In genomic region chr2:54725343-54726099, GRCh38 we compare ENCODE assay signal across 7 cellular contexts. TPM values are rescaled to one million over a fixed set of nuclear protein-coding genes. Genes with fewer than 3 reads are reported as not detected.
DNase-seq lines count a peak whose midpoint lies in the region; ATAC-seq and TF ChIP-seq lines count a peak whose summit lies in the region.

No MANE protein-coding gene starts in this region.

- no peak for ATAC-seq in HG03139 (IDR thresholded peaks at IDR 0.05; ENCODE audit: unreplicated experiment)

- no peak overlapping the region for H4K91ac ChIP-seq in neuronal stem cell (ENCODE audit: low read depth, low read length, poor library complexity)

- no peaks in the 10 kb centered on the region for H3K9me3 ChIP-seq in CD8-positive, alpha-beta memory T cell (ENCODE audit: low read length)
- no peaks in the 10 kb centered on the region for H3K9me3 ChIP-seq in neuronal stem cell (replicated peaks in 1 of 2; ENCODE audit: control insufficient read depth in 2 of 2, insufficient read depth in 1 of 2, low read depth in 1 of 2, low read length in 2 of 2)

- H2AFZ ChIP-seq in neuronal stem cell (ENCODE audit: low read length) = peak overlapping the region; percentile 98

- H3K36me3 ChIP-seq in CD8-positive, alpha-beta memory T cell (ENCODE audit: insufficient read depth, low read length) = no peaks in the 10 kb centered on the region
- H3K36me3 ChIP-seq in neuronal stem cell (replicated peaks in 1 of 2; ENCODE audit: control insufficient read depth in 2 of 2, insufficient read depth in 2 of 2, low read length in 2 of 2) = no peaks in the 10 kb centered on the region

- no peak overlapping the region for H2BK12ac ChIP-seq in neuronal stem cell (ENCODE audit: low read length)

- H3K4me1 ChIP-seq in CD8-positive, alpha-beta memory T cell (ENCODE audit: insufficient read depth, low read length) = peaks cover 13% of the 10 kb centered on the region
- H3K4me1 ChIP-seq in neuronal stem cell (ENCODE audit: control insufficient read depth in 2 of 2, insufficient read depth in 1 of 2, low read depth in 1 of 2, low read length in 2 of 2) = peaks cover 2 to 8% of the 10 kb centered on the region in 2 donors

- H2BK5ac ChIP-seq in neuronal stem cell (ENCODE audit: low read length) = no peak overlapping the region

- H3K23ac ChIP-seq in neuronal stem cell (ENCODE audit: low read depth, low read length, poor library complexity) = no peak overlapping the region

- no peak overlapping the region for H3K9ac ChIP-seq in neuronal stem cell (ENCODE audit: low read depth, low read length, poor library complexity)

- H3K27me3 Mint-ChIP-seq in CD8-positive, alpha-beta memory T cell = peaks cover 27 to 42% of the 10 kb centered on the region in 2 donors
- peaks cover 7% of the 10 kb centered on the region for H3K27me3 Mint-ChIP-seq in chondrocyte (ENCODE audit: low read depth)

- peak overlapping the region; percentile 20 for H3K18ac ChIP-seq in neuronal stem cell (ENCODE audit: low read length)

- no peaks in the 10 kb centered on the region for H3K9me3 Mint-ChIP-seq in CD8-positive, alpha-beta memory T cell
- no peaks in the 10 kb centered on the region for H3K9me3 Mint-ChIP-seq in chondrocyte (ENCODE audit: low read depth)

- no peak for TF ChIP-seq CTCF in chondrocyte (IDR thresholded peaks at IDR 0.05)

- peaks cover 12% of the 10 kb centered on the region for H3K27me3 ChIP-seq in CD8-positive, alpha-beta memory T cell (ENCODE audit: insufficient read depth, low read length, poor library complexity, severe bottlenecking)
- H3K27me3 ChIP-seq in neuronal stem cell (ENCODE audit: control insufficient read depth in 3 of 3, insufficient read depth in 3 of 3, low read depth in 1 of 3, low read length in 3 of 3) = peaks cover 0 to 78% (median 32%) of the 10 kb centered on the region in 3 experiments

- no peak overlapping the region for H3K14ac ChIP-seq in neuronal stem cell (ENCODE audit: low read length)

- peaks cover 0 to 5% (median 0%) of the 10 kb centered on the region in 3 donors for H3K36me3 Mint-ChIP-seq in CD8-positive, alpha-beta memory T cell
- no peaks in the 10 kb centered on the region for H3K36me3 Mint-ChIP-seq in chondrocyte (ENCODE audit: low read depth)

- H3K4me2 ChIP-seq in neuronal stem cell (ENCODE audit: insufficient read depth, low read length, poor library complexity, severe bottlenecking) = peak overlapping the region; percentile 92

- no CpG with 5 or more reads among the region's 8 CpGs for WGBS in neuronal stem cell (ENCODE audit: extremely low coverage in 2 of 2, insufficient read length in 2 of 2, insufficient replicate concordance in 1 of 2), 2 donors

- no peak overlapping the region for H2BK15ac ChIP-seq in neuronal stem cell (ENCODE audit: low read length)

- POLR2A ChIA-PET in CD8-positive, alpha-beta memory T cell (lab: Charles Lee) = interaction anchor here (0.6 kb wide), 1 partner anchor 943 kb away, joined by 4 read pairs; no protein-coding TSS in a partner anchor

- CTCF ChIA-PET in CD8-positive, alpha-beta memory T cell (lab: Charles Lee) = no interaction called here

- no peak overlapping the region for H2BK120ac ChIP-seq in neuronal stem cell (ENCODE audit: low read depth, low read length)

- no peaks in the 10 kb centered on the region for H3K79me1 ChIP-seq in neuronal stem cell (ENCODE audit: low read depth, low read length)

- no peak overlapping the region for H4K8ac ChIP-seq in neuronal stem cell (ENCODE audit: low read depth, low read length)

- no peak overlapping the region for H2AK5ac ChIP-seq in neuronal stem cell (ENCODE audit: low read depth, low read length)

- H3K4me1 Mint-ChIP-seq in CD8-positive, alpha-beta memory T cell = peaks cover 14 to 20% (median 17%) of the 10 kb centered on the region in 3 donors
- H3K4me1 Mint-ChIP-seq in chondrocyte (ENCODE audit: low read depth) = peaks cover 33% of the 10 kb centered on the region

- H3K4ac ChIP-seq in neuronal stem cell (ENCODE audit: low read length) = no peak overlapping the region

- H3K27ac ChIP-seq in CD8-positive, alpha-beta memory T cell (ENCODE audit: low read depth, low read length) = no peak overlapping the region
- H3K27ac ChIP-seq in neuronal stem cell (replicated peaks; ENCODE audit: low read length) = no peak overlapping the region

- peak overlapping the region; percentile 82 to 92 (median 84) for H3K4me3 Mint-ChIP-seq in CD8-positive, alpha-beta memory T cell
- H3K4me3 Mint-ChIP-seq in chondrocyte (ENCODE audit: unreplicated experiment) = peak overlapping the region; percentile 74

- no peak for DNase-seq in CD8-positive, alpha-beta memory T cell
- DNase-seq in HuH-7 (ENCODE audit: low spot score) (peak; percentile 39), chondrocyte (ENCODE audit: low spot score) (no peak), neuronal stem cell (ENCODE audit: low spot score) (no peak)
- DNase-seq in stimulated activated CD4-positive, alpha-beta T cell treated with anti-CD3 and anti-CD28 coated beads, Interleukin-15, amount 100 ng/mL, for 24 hours = no peak
- no peak for DNase-seq in stimulated activated CD4-positive, alpha-beta T cell treated with anti-CD3 and anti-CD28 coated beads, Interleukin-4, amount 100 ng/mL, for 1 hour

- H3K27ac Mint-ChIP-seq in CD8-positive, alpha-beta memory T cell = peak overlapping the region in 5 of 8 donors; percentile 31 to 87 (median 34)
- no peak overlapping the region for H3K27ac Mint-ChIP-seq in chondrocyte (ENCODE audit: unreplicated experiment)

- no peak overlapping the region for H3K4me3 ChIP-seq in CD8-positive, alpha-beta memory T cell (ENCODE audit: low read length)
- H3K4me3 ChIP-seq in neuronal stem cell (ENCODE audit: low read length in 2 of 2) = peak overlapping the region; percentile 80 to 85

RNA-seq across cellular contexts. Expression of gene EML6, which starts 2.1 kb away (rescaled TPM):
- total RNA-seq in CD8-positive, alpha-beta memory T cell = 1 to 10 TPM; 1.3 to 2.3 TPM
- polyA plus RNA-seq in CD8-positive, alpha-beta memory T cell = 0.05 TPM
- total RNA-seq in chondrocyte = 0.97 to 2.3 TPM (median 1.1 TPM) in 3 replicates
- polyA plus RNA-seq in neuronal stem cell (2013, experiment 1 of 2) = 1.3 TPM
- 0.98 TPM for polyA plus RNA-seq in neuronal stem cell (2013, experiment 2 of 2)
